ENCODE assay signal across 16 cellular contexts in genomic region chr21:25862112-25862511, GRCh38.
DNase-seq lines count a peak whose midpoint lies in the region; ATAC-seq and TF ChIP-seq lines count a peak whose summit lies in the region.
"Had no signal": no experiment of that assay in that cellular context is flagged by ENCODE, and none has a peak within 500 bp of the region (broad histone marks: within the 10 kb centered on the region; RNA-seq: fewer than 3 reads in every experiment).

No MANE protein-coding gene starts in this region.

- peak; percentile 17 for ATAC-seq in HG02885 (IDR thresholded peaks at IDR 0.05; ENCODE audit: poor library complexity, unreplicated experiment)
- ATAC-seq in mucosa of descending colon = peak; percentile 96
- ATAC-seq: GM23338 had no signal

- no peak overlapping the region for H3K9ac ChIP-seq in colonic mucosa (ENCODE audit: low read depth in 2 of 2, low read length in 2 of 2)

- H3K4me3 ChIP-seq in colonic mucosa (no peak overlapping the region), mucosa of descending colon (no peak overlapping the region)
- H3K4me3 ChIP-seq: GM23338, SJSA1 had no signal

- H3K27me3 ChIP-seq in colonic mucosa = no peaks in the 10 kb centered on the region
- H3K27me3 ChIP-seq: SJSA1 had no signal

- H3K4me1 ChIP-seq in colonic mucosa (no peaks in the 10 kb centered on the region), mucosa of descending colon (ENCODE audit: low read depth) (no peaks in the 10 kb centered on the region)

- intact Hi-C loops in colonic mucosa (cut with DNase I) = no loop called here
- intact Hi-C loops in mucosa of descending colon (cut with DNase I, micrococcal nuclease) = no loop called here

- no peaks in the 10 kb centered on the region for H3K36me3 ChIP-seq in colonic mucosa
- H3K36me3 ChIP-seq in mucosa of descending colon (ENCODE audit: low read depth) = no peaks in the 10 kb centered on the region
- H3K36me3 ChIP-seq: SJSA1 had no signal

- DNase-seq in DMS 273 (lab: John Stamatoyannopoulos, UW; ENCODE audit: unreplicated experiment) = peak; percentile 21
- DNase-seq in DMS 273 treated with DMSO at 0.1 percent for 48 hours (lab: John Stamatoyannopoulos, UW) = no peak
- DNase-seq in colonic mucosa = peak; percentile 49
- DNase-seq in mucosa of descending colon = peak in 2 of 3 donors; percentile 42 to 77
- no peak for DNase-seq in NCI-H774 (lab: John Stamatoyannopoulos, UW)
- DNase-seq in cortex of kidney (lab: John Stamatoyannopoulos, UW) = no peak
- no peak for DNase-seq in RKO (ENCODE audit: low spot score)
- DNase-seq: KG1, NCI-H1048, NCI-H1436, NCI-H748 treated with DMSO at 0.1 percent for 48 hours had no signal

- no peak for TF ChIP-seq CTCF in colonic mucosa (IDR thresholded peaks at IDR 0.05)
- TF ChIP-seq CTCF in mucosa of descending colon (IDR thresholded peaks at IDR 0.05) = no peak

- H3K27ac ChIP-seq in colonic mucosa = no peak overlapping the region
- H3K27ac ChIP-seq: 22Rv1, C4-2B, SJSA1 had no signal

- H3K9me3 ChIP-seq in colonic mucosa (no peaks in the 10 kb centered on the region), mucosa of descending colon (no peaks in the 10 kb centered on the region)
- H3K9me3 ChIP-seq: SJSA1 had no signal

Comparison
In these comparisons a context has a peak if more than half of its experiments do, and no peak if none do; other contexts are left out.
1. DNase-seq: peak in DMS 273 (single experiment), colonic mucosa (single experiment) and mucosa of descending colon (2 of 3); none in DMS 273 treated with DMSO at 0.1 percent for 48 hours (single experiment), NCI-H774 (single experiment), cortex of kidney (single experiment) and RKO (single experiment).